9 cellular contexts compared by ENCODE assay signal in genomic region chr14:76267322-76268012, GRCh38.
DNase-seq lines count a peak whose midpoint lies in the region; ATAC-seq, FAIRE-seq and TF ChIP-seq lines count a peak whose summit lies in the region.
"Had no signal": no experiment of that assay in that cellular context is flagged by ENCODE, and none has a peak within 500 bp of the region (broad histone marks: within the 10 kb centered on the region; RNA-seq: fewer than 3 reads in every experiment).

No MANE protein-coding gene starts in this region.

- H3K9me3 ChIP-seq in BLaER1 treated with 17β-estradiol and CSF1 and Interleukin-3, amounts not matched to agents 10 nM and 100 nM (replicated peaks in 1 of 11): no peaks in the 10 kb centered on the region
- no peaks in the 10 kb centered on the region for H3K9me3 ChIP-seq in spleen

- H3K4me3 ChIP-seq in BLaER1 treated with 17β-estradiol and CSF1 and Interleukin-3, amounts not matched to agents 10 nM and 100 nM: peak overlapping the region in 5 of 10 experiments; percentile 3 to 46 (median 20); a peak in 3 of 20 replicates
- H3K4me3 ChIP-seq in bronchial epithelial cell (ENCODE audit: low read depth, low read length): peak overlapping the region; percentile 36
- peak overlapping the region; percentile 31 for H3K4me3 ChIP-seq in kidney epithelial cell (ENCODE audit: low read depth, low read length)
- H3K4me3 ChIP-seq in spleen: peak overlapping the region; percentile 23 to 57 (median 38)

- no peak overlapping the region; a peak in 1 of 22 replicates for H3K9ac ChIP-seq in BLaER1 treated with 17β-estradiol and CSF1 and Interleukin-3, amounts not matched to agents 10 nM and 100 nM

- H3K27ac ChIP-seq in BLaER1 treated with 17β-estradiol and CSF1 and Interleukin-3, amounts not matched to agents 10 nM and 100 nM: no peak overlapping the region
- H3K27ac ChIP-seq in spleen: no peak overlapping the region
- H3K27ac ChIP-seq: epithelial cell of prostate had no signal

- peaks cover 0 to 12% (median 6%) of the 10 kb centered on the region in 10 experiments; a peak in 10 of 20 replicates for H3K4me1 ChIP-seq in BLaER1 treated with 17β-estradiol and CSF1 and Interleukin-3, amounts not matched to agents 10 nM and 100 nM
- H3K4me1 ChIP-seq in spleen: peaks cover 0 to 9% (median 0%) of the 10 kb centered on the region in 6 donors

- no peaks in the 10 kb centered on the region for H3K27me3 ChIP-seq in BLaER1 treated with 17β-estradiol and CSF1 and Interleukin-3, amounts not matched to agents 10 nM and 100 nM
- H3K27me3 ChIP-seq in bronchial epithelial cell (ENCODE audit: control insufficient read depth, insufficient read depth, low read length): no peaks in the 10 kb centered on the region
- H3K27me3 ChIP-seq in kidney epithelial cell (ENCODE audit: control insufficient read depth, insufficient read depth, low read length): no peaks in the 10 kb centered on the region
- peaks cover 0 to 34% (median 0%) of the 10 kb centered on the region in 7 donors for H3K27me3 ChIP-seq in spleen (replicated peaks in 1 of 7)

- no peaks in the 10 kb centered on the region for H3K36me3 ChIP-seq in BLaER1 treated with 17β-estradiol and CSF1 and Interleukin-3, amounts not matched to agents 10 nM and 100 nM
- H3K36me3 ChIP-seq in bronchial epithelial cell (ENCODE audit: control insufficient read depth, insufficient read depth, low read length) (no peaks in the 10 kb centered on the region), kidney epithelial cell (ENCODE audit: control insufficient read depth, insufficient read depth, low read length) (no peaks in the 10 kb centered on the region), spleen (no peaks in the 10 kb centered on the region)

- DNase-seq in HTR-8/SVneo (ENCODE audit: insufficient read length, low spot score) (peak; percentile 67), bronchial epithelial cell (ENCODE audit: low read depth) (peak; percentile 12), kidney epithelial cell (ENCODE audit: low read depth) (no peak), spleen (no peak)
- DNase-seq in central memory CD4-positive, alpha-beta T cell: no peak

- no peak for ATAC-seq in GM18868 (IDR thresholded peaks at IDR 0.05; ENCODE audit: unreplicated experiment)
- ATAC-seq in HG03097 (IDR thresholded peaks at IDR 0.05; ENCODE audit: low FRiP score, unreplicated experiment): no peak

- H4K20me1 ChIP-seq in BLaER1 treated with 17β-estradiol and CSF1 and Interleukin-3, amounts not matched to agents 10 nM and 100 nM: no peaks in the 10 kb centered on the region

- intact Hi-C loops in spleen (cut with DNase I; ENCODE audit: low total_unique reads): no loop called here

- peak overlapping the region; percentile 28 to 77 (median 59); a peak in 20 of 22 replicates for H3K4me2 ChIP-seq in BLaER1 treated with 17β-estradiol and CSF1 and Interleukin-3, amounts not matched to agents 10 nM and 100 nM

- TF ChIP-seq POLR2A in spleen (IDR thresholded peaks at IDR 0.05): no peak

- WGBS in spleen, 5 donors: 26 to 45% (median 30%) methylated on average over 24 of the region's 24 CpGs

- TF ChIP-seq CTCF in bronchial epithelial cell (IDR thresholded peaks at IDR 0.05; ENCODE audit: insufficient read depth, low read length, severe bottlenecking) (peak; percentile 3), kidney epithelial cell (IDR thresholded peaks at IDR 0.05; ENCODE audit: insufficient read depth, low read length, poor library complexity, severe bottlenecking) (peak; percentile 22), spleen (IDR thresholded peaks at IDR 0.05 in 8 of 11, conservative IDR thresholded peaks at IDR 0.05 in 3 of 11) (peak in 1 of 11 experiments; percentile 29)

- FAIRE-seq in HTR-8/SVneo (lab: Jason Lieb, UNC): no peak
- FAIRE-seq in bronchial epithelial cell (lab: Jason Lieb, UNC): no peak

Comparison
In these comparisons a context has a peak if more than half of its experiments do, and no peak if none do; other contexts are left out.
1. DNase-seq: peak in HTR-8/SVneo (single experiment) and bronchial epithelial cell (single experiment); none in kidney epithelial cell (single experiment), spleen (single experiment) and central memory CD4-positive, alpha-beta T cell (single experiment).